ENCODE assay signal across 26 cellular contexts in genomic region chr22:47654922-47655451, GRCh38.
DNase-seq lines count a peak whose midpoint lies in the region; ATAC-seq, FAIRE-seq and TF ChIP-seq lines count a peak whose summit lies in the region.
"Had no signal": no experiment of that assay in that cellular context is flagged by ENCODE, and none has a peak within 500 bp of the region (broad histone marks: within the 10 kb centered on the region; RNA-seq: fewer than 3 reads in every experiment).

No MANE protein-coding gene starts in this region.

- H4K20me1 ChIP-seq in SK-N-SH (ENCODE audit: insufficient read depth) (no peaks in the 10 kb centered on the region), keratinocyte (ENCODE audit: control insufficient read depth, extremely low read depth, insufficient read depth, low read length) (no peaks in the 10 kb centered on the region)
- H4K20me1 ChIP-seq: BLaER1 had no signal

- H3F3A ChIP-seq in SK-N-SH (replicated peaks; ENCODE audit: insufficient read depth), result no peaks in the 10 kb centered on the region

- H3K4me2 ChIP-seq in SK-N-SH, result no peak overlapping the region
- H3K4me2 ChIP-seq in keratinocyte (ENCODE audit: control insufficient read depth, extremely low read depth, insufficient read depth, low read depth, low read length), result no peak overlapping the region
- H3K4me2 ChIP-seq: BLaER1, PC-9 had no signal

- H3K36me3 Mint-ChIP-seq in stimulated activated naive B cell treated with anti-CD40 and anti-IgM and Interleukin-4, amounts not matched to agents 10 μg/mL and 1 μg/mL and 100 μg/mL, for 72 hours, result no peaks in the 10 kb centered on the region
- H3K36me3 Mint-ChIP-seq: CD4-positive, CD25-positive, alpha-beta regulatory T cell had no signal

- no peak overlapping the region for H3K27ac Mint-ChIP-seq in stimulated activated naive B cell treated with anti-CD40 and anti-IgM and Interleukin-4, amounts not matched to agents 10 μg/mL and 1 μg/mL and 100 μg/mL, for 72 hours
- H3K27ac Mint-ChIP-seq: CD4-positive, CD25-positive, alpha-beta regulatory T cell had no signal

- H3K27me3 ChIP-seq in SK-N-SH (ENCODE audit: insufficient read depth) (no peaks in the 10 kb centered on the region), keratinocyte (ENCODE audit: control insufficient read depth, extremely low read depth, insufficient read depth, low read length) (no peaks in the 10 kb centered on the region), H7 (ENCODE audit: control insufficient read depth, insufficient read depth, low read length) (no peaks in the 10 kb centered on the region; the same call in 1 of the 2 replicates)
- H3K27me3 ChIP-seq: BLaER1, SJSA1 had no signal

- CTCF ChIA-PET in SK-N-SH (lab: Yijun Ruan, JAX), result no interaction called here

- no peaks in the 10 kb centered on the region for H3K4me1 Mint-ChIP-seq in stimulated activated naive B cell treated with anti-CD40 and anti-IgM and Interleukin-4, amounts not matched to agents 10 μg/mL and 1 μg/mL and 100 μg/mL, for 72 hours
- H3K4me1 Mint-ChIP-seq: CD4-positive, CD25-positive, alpha-beta regulatory T cell had no signal

- H3K4me1 ChIP-seq in SK-N-SH (ENCODE audit: control insufficient read depth in 1 of 2, insufficient read depth in 2 of 2, low read depth in 1 of 2, low read length in 1 of 2) (peaks cover 0 to 5% of the 10 kb centered on the region in 2 experiments; a peak in 1 of 4 replicates), keratinocyte (ENCODE audit: control insufficient read depth, extremely low read depth, insufficient read depth, low read length) (peaks cover 14% of the 10 kb centered on the region)
- H3K4me1 ChIP-seq: BLaER1, SJSA1 had no signal

- peak; percentile 63 for FAIRE-seq in keratinocyte (lab: Jason Lieb, UNC)

- no peaks in the 10 kb centered on the region for H3K9me2 ChIP-seq in SK-N-SH

- TF ChIP-seq CTCF in SK-N-SH (IDR thresholded peaks at IDR 0.05) (no peak), keratinocyte (optimal IDR thresholded peaks at IDR 0.05 in 1 of 3, IDR thresholded peaks at IDR 0.05 in 1 of 3, conservative IDR thresholded peaks at IDR 0.05 in 1 of 3; ENCODE audit: extremely low read depth in 1 of 3, insufficient read depth in 2 of 3, low read length in 3 of 3) (no peak)

- no peak for TF ChIP-seq RAD21 in SK-N-SH (IDR thresholded peaks at IDR 0.05; ENCODE audit: low read length)

- H3K36me3 ChIP-seq in SK-N-SH (replicated peaks in 1 of 2; ENCODE audit: control insufficient read depth in 1 of 2, insufficient read depth in 2 of 2, low read length in 1 of 2), result no peaks in the 10 kb centered on the region
- peaks cover 0 to 7% of the 10 kb centered on the region in 2 experiments for H3K36me3 ChIP-seq in keratinocyte (ENCODE audit: control insufficient read depth in 2 of 2, extremely low read depth in 1 of 2, insufficient read depth in 2 of 2, low read length in 2 of 2)
- H3K36me3 ChIP-seq in H7 (replicated peaks; ENCODE audit: control insufficient read depth, insufficient read depth, low read length), result no peaks in the 10 kb centered on the region
- H3K36me3 ChIP-seq: BLaER1, SJSA1 had no signal

- H3K9me3 Mint-ChIP-seq in stimulated activated naive B cell treated with anti-CD40 and anti-IgM and Interleukin-4, amounts not matched to agents 10 μg/mL and 1 μg/mL and 100 μg/mL, for 72 hours, result peaks cover 4% of the 10 kb centered on the region in 2 donors

- ATAC-seq in stimulated activated naive B cell treated with anti-CD40 and anti-IgM and Interleukin-4, amounts not matched to agents 10 μg/mL and 1 μg/mL and 100 μg/mL, for 72 hours (replicated peaks), result no peak

- DNase-seq in DMS79 treated with DMSO at 0.1 percent for 48 hours (lab: John Stamatoyannopoulos, UW), result peak; percentile 7
- no peak for DNase-seq in DMS79 (lab: John Stamatoyannopoulos, UW)
- no peak for DNase-seq in SK-N-SH
- DNase-seq in keratinocyte (ENCODE audit: low read depth, low spot score), result no peak
- DNase-seq in T-helper 9 cell, result no peak
- DNase-seq in NOMO-1 treated with dmso at 0.1 percent for 144 hours (lab: John Stamatoyannopoulos, UW; ENCODE audit: unreplicated experiment), result no peak
- no peak for DNase-seq in H7
- DNase-seq in stimulated activated naive B cell treated with anti-CD40 and anti-IgM and Interleukin-4, amounts not matched to agents 10 μg/mL and 1 μg/mL and 100 μg/mL, for 72 hours, result no peak
- DNase-seq: 8988T; CD4-positive, CD25-positive, alpha-beta regulatory T cell; DND-41; GOT3; HCEC 1CT; IMR-90; KG1; MM.1S; NCI-H2029; NCI-H345; NCI-H510A treated with DMSO at 0.1 percent for 48 hours; NCI-H774; PC-9; Right ventricle myocardium superior; RPMI8226; T-helper 1 cell had no signal

- no peak overlapping the region for H3K4me3 ChIP-seq in SK-N-SH (ENCODE audit: low read depth in 2 of 2, low read length in 1 of 2)
- no peak overlapping the region for H3K4me3 ChIP-seq in keratinocyte (ENCODE audit: control insufficient read depth in 2 of 3, extremely low read depth in 1 of 3, insufficient read depth in 2 of 3, low read depth in 1 of 3, low read length in 3 of 3)
- no peak overlapping the region for H3K4me3 ChIP-seq in H7 (ENCODE audit: insufficient read depth, low read depth, low read length)
- H3K4me3 ChIP-seq: BLaER1, PC-9, SJSA1 had no signal

- dilution Hi-C loops in keratinocyte (cut with MboI; ENCODE audit: extremely low pct_ligation_motif_present, low sequenced_read_pairs), result no loop called here

- POLR2A ChIA-PET in SK-N-SH (lab: Yijun Ruan, JAX), result no interaction called here

- H2AFZ ChIP-seq in SK-N-SH (ENCODE audit: low read depth) (no peak overlapping the region), keratinocyte (ENCODE audit: control insufficient read depth, low read length) (no peak overlapping the region)
- H2AFZ ChIP-seq: PC-9 had no signal

- no peak for TF ChIP-seq EP300 in SK-N-SH (IDR thresholded peaks at IDR 0.05; ENCODE audit: borderline replicate concordance in 1 of 2, low read depth in 1 of 2, low read length in 1 of 2)

- 8% methylated on average over 4 of the region's 4 CpGs for WGBS in SK-N-SH (ENCODE audit: low lambda C conversion rate)

- no peak overlapping the region for H3K9ac ChIP-seq in SK-N-SH
- H3K9ac ChIP-seq in keratinocyte (ENCODE audit: control insufficient read depth, extremely low read depth, insufficient read depth, low read length), result no peak overlapping the region
- H3K9ac ChIP-seq: BLaER1 had no signal

- no peaks in the 10 kb centered on the region for H3K9me3 ChIP-seq in SK-N-SH
- no peaks in the 10 kb centered on the region for H3K9me3 ChIP-seq in keratinocyte (ENCODE audit: control insufficient read depth, low read depth, low read length)
- H3K9me3 ChIP-seq: BLaER1, SJSA1 had no signal

- no peak overlapping the region for H3K27ac ChIP-seq in SK-N-SH (ENCODE audit: low read depth in 2 of 2, low read length in 1 of 2)
- H3K27ac ChIP-seq in keratinocyte (ENCODE audit: control insufficient read depth, insufficient read depth, low read length), result no peak overlapping the region
- H3K27ac ChIP-seq: BLaER1, PC-9, SJSA1 had no signal

- no peak overlapping the region for H3K4me3 Mint-ChIP-seq in stimulated activated naive B cell treated with anti-CD40 and anti-IgM and Interleukin-4, amounts not matched to agents 10 μg/mL and 1 μg/mL and 100 μg/mL, for 72 hours
- H3K4me3 Mint-ChIP-seq: CD4-positive, CD25-positive, alpha-beta regulatory T cell had no signal

- no peaks in the 10 kb centered on the region for H3K9me1 ChIP-seq in keratinocyte (ENCODE audit: control insufficient read depth, extremely low read depth, insufficient read depth, low read length)

- no peaks in the 10 kb centered on the region for H3K27me3 Mint-ChIP-seq in stimulated activated naive B cell treated with anti-CD40 and anti-IgM and Interleukin-4, amounts not matched to agents 10 μg/mL and 1 μg/mL and 100 μg/mL, for 72 hours
- H3K27me3 Mint-ChIP-seq: CD4-positive, CD25-positive, alpha-beta regulatory T cell had no signal

- H3K79me2 ChIP-seq in SK-N-SH (ENCODE audit: insufficient read depth), result no peaks in the 10 kb centered on the region
- H3K79me2 ChIP-seq in keratinocyte (ENCODE audit: control insufficient read depth, insufficient read depth, low read length), result peaks cover 24% of the 10 kb centered on the region

TF ChIP-seq in SK-N-SH, 30 proteins besides CTCF, POLR2A, EP300 and RAD21 (continues in another document):
- TF ChIP-seq, protein P1, sequence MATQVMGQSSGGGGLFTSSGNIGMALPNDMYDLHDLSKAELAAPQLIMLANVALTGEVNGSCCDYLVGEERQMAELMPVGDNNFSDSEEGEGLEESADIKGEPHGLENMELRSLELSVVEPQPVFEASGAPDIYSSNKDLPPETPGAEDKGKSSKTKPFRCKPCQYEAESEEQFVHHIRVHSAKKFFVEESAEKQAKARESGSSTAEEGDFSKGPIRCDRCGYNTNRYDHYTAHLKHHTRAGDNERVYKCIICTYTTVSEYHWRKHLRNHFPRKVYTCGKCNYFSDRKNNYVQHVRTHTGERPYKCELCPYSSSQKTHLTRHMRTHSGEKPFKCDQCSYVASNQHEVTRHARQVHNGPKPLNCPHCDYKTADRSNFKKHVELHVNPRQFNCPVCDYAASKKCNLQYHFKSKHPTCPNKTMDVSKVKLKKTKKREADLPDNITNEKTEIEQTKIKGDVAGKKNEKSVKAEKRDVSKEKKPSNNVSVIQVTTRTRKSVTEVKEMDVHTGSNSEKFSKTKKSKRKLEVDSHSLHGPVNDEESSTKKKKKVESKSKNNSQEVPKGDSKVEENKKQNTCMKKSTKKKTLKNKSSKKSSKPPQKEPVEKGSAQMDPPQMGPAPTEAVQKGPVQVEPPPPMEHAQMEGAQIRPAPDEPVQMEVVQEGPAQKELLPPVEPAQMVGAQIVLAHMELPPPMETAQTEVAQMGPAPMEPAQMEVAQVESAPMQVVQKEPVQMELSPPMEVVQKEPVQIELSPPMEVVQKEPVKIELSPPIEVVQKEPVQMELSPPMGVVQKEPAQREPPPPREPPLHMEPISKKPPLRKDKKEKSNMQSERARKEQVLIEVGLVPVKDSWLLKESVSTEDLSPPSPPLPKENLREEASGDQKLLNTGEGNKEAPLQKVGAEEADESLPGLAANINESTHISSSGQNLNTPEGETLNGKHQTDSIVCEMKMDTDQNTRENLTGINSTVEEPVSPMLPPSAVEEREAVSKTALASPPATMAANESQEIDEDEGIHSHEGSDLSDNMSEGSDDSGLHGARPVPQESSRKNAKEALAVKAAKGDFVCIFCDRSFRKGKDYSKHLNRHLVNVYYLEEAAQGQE (IDR thresholded peaks at IDR 0.05; ENCODE audit: low read depth, low read length), result no peak
- TF ChIP-seq GATA2 (CRISPR knock-in tag; IDR thresholded peaks at IDR 0.05) (no peak), MEF2A (IDR thresholded peaks at IDR 0.05; ENCODE audit: borderline replicate concordance, low read depth) (peak; percentile 44; the same call in 1 of the 2 replicates), TEAD4 (IDR thresholded peaks at IDR 0.05; ENCODE audit: borderline replicate concordance, insufficient read depth) (no peak), POLR2AphosphoS5 (IDR thresholded peaks at IDR 0.05; ENCODE audit: low read depth, low read length) (no peak), CHD2 (IDR thresholded peaks at IDR 0.05; ENCODE audit: low read length, partially characterized antibody) (no peak), JUND (IDR thresholded peaks at IDR 0.05) (no peak), EZH2phosphoT487 (IDR thresholded peaks at IDR 0.05; ENCODE audit: borderline replicate concordance, low read depth) (no peak), NRF1 (IDR thresholded peaks at IDR 0.05; ENCODE audit: low read depth, low read length) (no peak), NFIC (IDR thresholded peaks at IDR 0.05; ENCODE audit: borderline replicate concordance) (peak; percentile 17; the same call in 1 of the 2 replicates)
